9 cellular contexts compared by ENCODE assay signal in the genomic region with DNA sequence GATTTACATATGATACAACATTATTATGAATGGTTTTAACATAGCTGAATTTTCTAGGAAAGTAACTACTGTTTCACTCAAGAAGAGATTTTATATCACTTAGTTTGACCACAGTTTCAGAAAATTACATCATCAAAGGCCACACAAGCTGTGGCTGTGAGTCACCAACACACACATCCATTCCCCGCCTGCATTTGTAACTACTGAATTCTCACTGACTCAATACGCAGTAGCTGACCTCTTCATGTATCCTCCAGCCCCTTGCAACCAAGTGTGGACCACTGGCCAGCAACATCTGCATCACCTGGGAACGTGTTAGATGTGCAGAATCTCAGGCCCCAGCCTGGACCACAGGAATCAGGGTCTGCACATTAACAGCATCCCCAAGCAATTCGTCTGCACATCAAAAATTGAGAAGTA.
DNase-seq lines count a peak whose midpoint lies in the region; TF ChIP-seq lines count a peak whose summit lies in the region.
"Had no signal": no experiment of that assay in that cellular context is flagged by ENCODE, and none has a peak within 500 bp of the region (broad histone marks: within the 10 kb centered on the region; RNA-seq: fewer than 3 reads in every experiment).

No MANE protein-coding gene starts in this region.

- no peak overlapping the region for H3K27ac ChIP-seq in osteoblast (ENCODE audit: low read depth, low read length)

- H3K4me1 Mint-ChIP-seq in nephron progenitor cell = peaks cover 22% of the 10 kb centered on the region

- CTCF ChIA-PET in BJ (lab: Yijun Ruan, JAX) = interaction anchor here (0.7 to 1.6 kb wide), 2 partner anchors 12 to 15 kb away, joined by 4 read pairs; no protein-coding TSS in a partner anchor

- no peak for TF ChIP-seq CTCF in BJ (IDR thresholded peaks at IDR 0.05; ENCODE audit: insufficient read depth, low read depth, low read length)
- TF ChIP-seq CTCF in osteoblast (IDR thresholded peaks at IDR 0.05; ENCODE audit: extremely low read depth, low read depth, low read length) = no peak
- TF ChIP-seq CTCF in nephron progenitor cell (IDR thresholded peaks at IDR 0.05) = no peak

- H3K27me3 ChIP-seq in BJ (ENCODE audit: control insufficient read depth, insufficient read depth, low read length) = no peaks in the 10 kb centered on the region
- H3K27me3 ChIP-seq in osteoblast (ENCODE audit: insufficient read depth, low read length) = no peaks in the 10 kb centered on the region
- H3K27me3 ChIP-seq: Peyer's patch had no signal

- H3K36me3 Mint-ChIP-seq in nephron progenitor cell (ENCODE audit: low read depth) = no peaks in the 10 kb centered on the region

- peaks cover 11% of the 10 kb centered on the region for H3K4me1 ChIP-seq in osteoblast (ENCODE audit: insufficient read depth, low read length)

- H3K4me2 ChIP-seq in osteoblast (ENCODE audit: insufficient read depth, low read length) = peak overlapping the region; percentile 12

- POLR2A ChIA-PET in BJ (lab: Charles Lee) = no interaction called here

- peaks cover 48% of the 10 kb centered on the region for H4K20me1 ChIP-seq in osteoblast (ENCODE audit: insufficient read depth, low read length)

- no peak overlapping the region for H3K4me3 ChIP-seq in BJ (ENCODE audit: low read depth, low read length)
- no peak overlapping the region for H3K4me3 ChIP-seq in osteoblast (ENCODE audit: insufficient read depth, low read length)
- H3K4me3 ChIP-seq: Peyer's patch had no signal

- intact Hi-C loops in posterior vena cava (cut with DNase I) = no loop called here

- DNase-seq in BJ (ENCODE audit: low read depth) = peak; percentile 69
- DNase-seq in MV-4-11 (lab: John Stamatoyannopoulos, UW) = peak; percentile 90
- DNase-seq in amniotic epithelial cell (ENCODE audit: low read depth) = peak; percentile 78
- peak; percentile 95 for DNase-seq in osteoblast (ENCODE audit: insufficient read length, low spot score, missing footprints)
- no peak for DNase-seq in epidermal melanocyte (ENCODE audit: insufficient read length, low spot score)
- DNase-seq in posterior vena cava (ENCODE audit: low spot score) = no peak
- DNase-seq in nephron progenitor cell = no peak
- DNase-seq in NCI-H2081 (lab: John Stamatoyannopoulos, UW) = no peak

- H2AFZ ChIP-seq in osteoblast (ENCODE audit: low read length) = no peak overlapping the region

- peaks cover 17% of the 10 kb centered on the region for H3K27me3 Mint-ChIP-seq in nephron progenitor cell (ENCODE audit: low read depth, poor library complexity)

- H3K79me2 ChIP-seq in osteoblast (ENCODE audit: insufficient read depth, low read length) = peaks cover 2% of the 10 kb centered on the region

- H3K9me3 Mint-ChIP-seq in nephron progenitor cell = no peaks in the 10 kb centered on the region

- H3K27ac Mint-ChIP-seq in nephron progenitor cell = no peak overlapping the region

- H3K36me3 ChIP-seq in BJ (ENCODE audit: control insufficient read depth, insufficient read depth, low read length) (no peaks in the 10 kb centered on the region), osteoblast (ENCODE audit: insufficient read depth, low read length) (no peaks in the 10 kb centered on the region)
- H3K36me3 ChIP-seq: Peyer's patch had no signal

- H3K9me3 ChIP-seq in osteoblast (ENCODE audit: low read depth, low read length) = no peaks in the 10 kb centered on the region
- H3K9me3 ChIP-seq: Peyer's patch had no signal

- no peak overlapping the region for H3K4me3 Mint-ChIP-seq in nephron progenitor cell

Comparison
In these comparisons a context has a peak if more than half of its experiments do, and no peak if none do; other contexts are left out.
1. DNase-seq: peak in BJ (single experiment), MV-4-11 (single experiment), amniotic epithelial cell (single experiment) and osteoblast (single experiment); none in epidermal melanocyte (single experiment), posterior vena cava (single experiment), nephron progenitor cell (single experiment) and NCI-H2081 (0 of 2).